7 cellular contexts compared by ENCODE assay signal in genomic region chr13:32245555-32245954, GRCh38.
"Had no signal": no experiment of that assay in that cellular context is flagged by ENCODE, and none has a peak within 500 bp of the region (broad histone marks: within the 10 kb centered on the region; RNA-seq: fewer than 3 reads in every experiment).

No MANE protein-coding gene starts in this region.

- H3K4me3 ChIP-seq: GM12878 had no signal

- DNase-seq: GDM1, GF-D8 had no signal

- FAIRE-seq: G401.6, GM12878, GM12891, GM12892, GM18507 had no signal
